12 cellular contexts compared by ENCODE assay signal in genomic region chr6:149046164-149046821, GRCh38.
A peak's percentile ranks its signal among the peaks of the same experiment; 100 is the strongest.
DNase-seq lines count a peak whose midpoint lies in the region; ATAC-seq and TF ChIP-seq lines count a peak whose summit lies in the region.
"Had no signal": no experiment of that assay in that cellular context is flagged by ENCODE, and none has a peak within 500 bp of the region (broad histone marks: within the 10 kb centered on the region; RNA-seq: fewer than 3 reads in every experiment).

No MANE protein-coding gene starts in this region.

- no peak overlapping the region for H3K4me3 ChIP-seq in sigmoid colon
- H3K4me3 ChIP-seq: skin epidermis had no signal

- no peak for ATAC-seq in central memory CD8-positive, alpha-beta T cell (replicated peaks; ENCODE audit: extremely low read depth, poor library complexity, severe bottlenecking)

- 95 to 96% methylated on average over 6 of the region's 6 CpGs for WGBS in sigmoid colon, 2 donors

- no peaks in the 10 kb centered on the region for H3K4me1 ChIP-seq in sigmoid colon

- no peaks in the 10 kb centered on the region for H3K27me3 Mint-ChIP-seq in activated naive CD8-positive, alpha-beta T cell
- no peaks in the 10 kb centered on the region for H3K27me3 Mint-ChIP-seq in activated naive CD8-positive, alpha-beta T cell treated with anti-CD3 and anti-CD28 coated beads for 36 hours
- no peaks in the 10 kb centered on the region for H3K27me3 Mint-ChIP-seq in central memory CD8-positive, alpha-beta T cell
- H3K27me3 Mint-ChIP-seq: activated T-cell treated with anti-CD3 and anti-CD28 coated beads, Interleukin-2, amount 50 U/mL, for 24 hours had no signal

- H3K27ac Mint-ChIP-seq in activated naive CD8-positive, alpha-beta T cell, result no peak overlapping the region
- no peak overlapping the region for H3K27ac Mint-ChIP-seq in activated naive CD8-positive, alpha-beta T cell treated with anti-CD3 and anti-CD28 coated beads for 36 hours
- no peak overlapping the region for H3K27ac Mint-ChIP-seq in central memory CD8-positive, alpha-beta T cell (ENCODE audit: low read depth)
- H3K27ac Mint-ChIP-seq: activated T-cell treated with anti-CD3 and anti-CD28 coated beads, Interleukin-2, amount 50 U/mL, for 24 hours had no signal

- TF ChIP-seq EP300 in sigmoid colon (IDR thresholded peaks at IDR 0.05), result no peak

- H3K4me1 Mint-ChIP-seq in activated naive CD8-positive, alpha-beta T cell (ENCODE audit: low read depth), result peaks cover 30% of the 10 kb centered on the region
- H3K4me1 Mint-ChIP-seq in activated naive CD8-positive, alpha-beta T cell treated with anti-CD3 and anti-CD28 coated beads for 36 hours, result peaks cover 25% of the 10 kb centered on the region
- peaks cover 13% of the 10 kb centered on the region for H3K4me1 Mint-ChIP-seq in central memory CD8-positive, alpha-beta T cell

- intact Hi-C loops in sigmoid colon (cut with DNase I), result no loop called here

- H3K9me3 ChIP-seq in sigmoid colon, result no peaks in the 10 kb centered on the region

- TF ChIP-seq CTCF in sigmoid colon (IDR thresholded peaks at IDR 0.05), result no peak

- no peak for TF ChIP-seq POLR2A in sigmoid colon (IDR thresholded peaks at IDR 0.05)

- DNase-seq in activated naive CD8-positive, alpha-beta T cell treated with anti-CD3 and anti-CD28 coated beads for 36 hours, result no peak
- DNase-seq in NCI-H82 (lab: John Stamatoyannopoulos, UW) (peak; percentile 55), germinal center (ENCODE audit: low spot score) (no peak), sigmoid colon (no peak), DMS 273 treated with DMSO at 0.1 percent for 48 hours (lab: John Stamatoyannopoulos, UW) (no peak)
- no peak for DNase-seq in central memory CD8-positive, alpha-beta T cell (ENCODE audit: low spot score in 2 of 2)
- DNase-seq in stimulated activated naive CD4-positive, alpha-beta T cell treated with Interleukin-2 at 50 U/mL for 16 hours (lab: John Stamatoyannopoulos, UW), result no peak
- DNase-seq: activated CD4-positive, CD25-positive, alpha-beta regulatory T cell; activated T-cell treated with anti-CD3 and anti-CD28 coated beads, Interleukin-2, amount 50 U/mL, for 24 hours; NCI-H1105 had no signal

- no peaks in the 10 kb centered on the region for H3K9me3 Mint-ChIP-seq in activated naive CD8-positive, alpha-beta T cell (ENCODE audit: low read depth)
- peaks cover 1% of the 10 kb centered on the region for H3K9me3 Mint-ChIP-seq in activated naive CD8-positive, alpha-beta T cell treated with anti-CD3 and anti-CD28 coated beads for 36 hours
- no peaks in the 10 kb centered on the region for H3K9me3 Mint-ChIP-seq in central memory CD8-positive, alpha-beta T cell
- H3K9me3 Mint-ChIP-seq: activated T-cell treated with anti-CD3 and anti-CD28 coated beads, Interleukin-2, amount 50 U/mL, for 24 hours had no signal

- no peaks in the 10 kb centered on the region for H3K27me3 ChIP-seq in sigmoid colon

- no peak overlapping the region for H3K27ac ChIP-seq in sigmoid colon

- peak overlapping the region; percentile 2 for H3K4me3 Mint-ChIP-seq in activated naive CD8-positive, alpha-beta T cell
- H3K4me3 Mint-ChIP-seq in activated naive CD8-positive, alpha-beta T cell treated with anti-CD3 and anti-CD28 coated beads for 36 hours, result no peak overlapping the region
- peak overlapping the region; percentile 42 for H3K4me3 Mint-ChIP-seq in central memory CD8-positive, alpha-beta T cell
- H3K4me3 Mint-ChIP-seq: activated T-cell treated with anti-CD3 and anti-CD28 coated beads, Interleukin-2, amount 50 U/mL, for 24 hours had no signal

- no peaks in the 10 kb centered on the region for H3K36me3 Mint-ChIP-seq in activated naive CD8-positive, alpha-beta T cell
- H3K36me3 Mint-ChIP-seq in activated naive CD8-positive, alpha-beta T cell treated with anti-CD3 and anti-CD28 coated beads for 36 hours, result peaks cover 6% of the 10 kb centered on the region
- H3K36me3 Mint-ChIP-seq in central memory CD8-positive, alpha-beta T cell (ENCODE audit: insufficient read depth), result peaks cover 10% of the 10 kb centered on the region

- no peaks in the 10 kb centered on the region for H3K36me3 ChIP-seq in sigmoid colon
